Comparison of ENCODE assay signal across 8 cellular contexts in the genomic region with DNA sequence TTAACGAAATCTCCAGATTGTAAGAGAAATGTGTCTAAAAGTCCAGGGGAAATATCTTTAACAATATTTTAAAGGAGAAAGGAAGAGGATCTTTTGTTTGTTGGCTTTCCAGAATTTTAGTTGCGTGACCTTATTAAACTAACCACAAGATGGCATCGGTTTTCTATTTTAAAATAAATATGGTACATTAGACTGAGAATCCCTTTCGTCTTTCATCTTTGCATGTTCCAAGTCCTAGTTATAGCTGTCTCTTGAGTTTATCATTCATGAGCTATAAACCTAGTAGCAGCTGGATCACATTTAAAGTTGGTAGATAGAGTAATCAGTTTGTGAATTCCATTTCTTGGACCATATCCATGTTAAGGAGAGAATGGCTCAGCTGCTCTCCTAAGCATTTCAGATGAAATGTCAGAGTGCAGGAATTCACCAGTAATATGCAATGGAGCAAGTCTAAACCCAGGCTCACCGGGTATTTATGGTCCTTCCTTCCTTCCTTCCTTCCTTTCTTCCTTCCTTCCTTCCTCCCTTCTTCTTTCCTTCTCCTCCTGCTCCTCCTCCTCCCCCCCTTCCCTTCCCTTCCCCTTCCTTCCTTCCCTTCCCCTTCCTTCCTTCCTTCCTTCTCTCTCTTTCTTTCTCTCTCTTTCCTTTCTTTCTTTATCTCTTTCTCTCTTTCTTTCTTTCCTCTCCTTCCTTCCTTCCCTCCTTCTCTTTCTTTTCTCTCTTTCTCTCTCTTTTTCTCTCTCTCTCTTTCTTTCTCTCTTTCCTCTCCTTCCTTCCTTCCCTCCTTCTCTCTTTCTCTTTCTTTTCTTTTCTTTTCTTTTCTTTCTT. TPM values are rescaled to one million over a fixed set of nuclear protein-coding genes. Genes with fewer than 3 reads are reported as not detected.
A peak's percentile ranks its signal among the peaks of the same experiment; 100 is the strongest.
DNase-seq lines count a peak whose midpoint lies in the region; TF ChIP-seq lines count a peak whose summit lies in the region.

No MANE protein-coding gene starts in this region.

- H3K36me3 ChIP-seq in urinary bladder (ENCODE audit: insufficient read depth) = no peaks in the 10 kb centered on the region

- H3K27ac Mint-ChIP-seq in brain = no peak overlapping the region

- H3K27ac ChIP-seq in urinary bladder (ENCODE audit: low read depth) = no peak overlapping the region

- peak; percentile 62 to 67 for TF ChIP-seq CTCF in brain (conservative IDR thresholded peaks at IDR 0.05)

- DNase-seq in NCI-H1436 (lab: John Stamatoyannopoulos, UW) = peak; percentile 10
- DNase-seq in NCI-H1436 treated with DMSO at 0.1 percent for 48 hours (lab: John Stamatoyannopoulos, UW) = no peak
- DNase-seq in NCI-H1417 treated with DMSO at 0.1 percent for 48 hours (lab: John Stamatoyannopoulos, UW) = peak; percentile 0
- peak; percentile 51 for DNase-seq in kidney tubule cell (ENCODE audit: low spot score)
- no peak for DNase-seq in GOT3 (lab: John Stamatoyannopoulos, UW)
- no peak for DNase-seq in activated naive CD4-positive, alpha-beta T cell treated with anti-CD3 and anti-CD28 coated beads, Interleukin-2, amount 50 U/mL, for 16 hours

- peaks cover 0 to 3% (median 2%) of the 10 kb centered on the region in 5 experiments for H3K9me3 Mint-ChIP-seq in brain

- WGBS in urinary bladder = 2% methylated on average over 5 of the region's 5 CpGs

- no peak overlapping the region for H3K4me3 Mint-ChIP-seq in brain

- peaks cover 8% of the 10 kb centered on the region for H3K27me3 Mint-ChIP-seq in brain

- peak overlapping the region; percentile 9 for H3K4me3 ChIP-seq in urinary bladder (ENCODE audit: low read depth, low read length)

- peaks cover 7% of the 10 kb centered on the region for H3K4me1 Mint-ChIP-seq in brain

- no peaks in the 10 kb centered on the region for H3K36me3 Mint-ChIP-seq in brain

- no peaks in the 10 kb centered on the region for H3K4me1 ChIP-seq in urinary bladder (ENCODE audit: insufficient read depth)

RNA-seq across cellular contexts. Expression of a gene that starts 57.8 kb away (rescaled TPM):
- polyA plus RNA-seq in brain (ENCODE audit: insufficient read depth, low read depth, low replicate concordance) (42.7 TPM), urinary bladder (43.0 TPM)
- total RNA-seq in urinary bladder = 72.4 TPM

Comparison
In these comparisons a context has a peak if more than half of its experiments do, and no peak if none do; other contexts are left out.
1. DNase-seq: peak in NCI-H1436 (single experiment), NCI-H1417 treated with DMSO at 0.1 percent for 48 hours (single experiment) and kidney tubule cell (single experiment); none in NCI-H1436 treated with DMSO at 0.1 percent for 48 hours (single experiment), GOT3 (single experiment) and activated naive CD4-positive, alpha-beta T cell treated with anti-CD3 and anti-CD28 coated beads, Interleukin-2, amount 50 U/mL, for 16 hours (single experiment).